28 cellular contexts compared by ENCODE assay signal in genomic region chr16:49564577-49565224, GRCh38.
DNase-seq lines count a peak whose midpoint lies in the region; ATAC-seq, FAIRE-seq and TF ChIP-seq lines count a peak whose summit lies in the region.
"Had no signal": no experiment of that assay in that cellular context is flagged by ENCODE, and none has a peak within 500 bp of the region (broad histone marks: within the 10 kb centered on the region; RNA-seq: fewer than 3 reads in every experiment).

No MANE protein-coding gene starts in this region.

- H3F3A ChIP-seq in GM23248 (ENCODE audit: insufficient read depth), result no peaks in the 10 kb centered on the region
- H3F3A ChIP-seq in PC-9 (ENCODE audit: insufficient read depth, low read depth), result no peaks in the 10 kb centered on the region

- intact Hi-C loops in PC-9 (cut with micrococcal nuclease; ENCODE audit: unreplicated experiment), result no loop called here
- intact Hi-C loops in Calu3 (cut with micrococcal nuclease; ENCODE audit: unreplicated experiment), result no loop called here

- H3K9me3 ChIP-seq in GM23248 (ENCODE audit: low read depth) (no peaks in the 10 kb centered on the region), H1 (ENCODE audit: insufficient read depth in 2 of 2, low read depth in 1 of 2, low read length in 1 of 2) (no peaks in the 10 kb centered on the region), neuronal stem cell (replicated peaks in 1 of 2; ENCODE audit: control insufficient read depth in 2 of 2, insufficient read depth in 1 of 2, low read depth in 1 of 2, low read length in 2 of 2) (no peaks in the 10 kb centered on the region), PC-9 (ENCODE audit: insufficient read depth, low read depth) (no peaks in the 10 kb centered on the region)
- H3K9me3 ChIP-seq: HAP-1, tibial artery had no signal

- H3K9me2 ChIP-seq in GM23248 (ENCODE audit: insufficient read depth), result no peaks in the 10 kb centered on the region
- H3K9me2 ChIP-seq in PC-9 (ENCODE audit: insufficient read depth), result no peaks in the 10 kb centered on the region

- H3K9ac ChIP-seq in GM23248 (no peak overlapping the region), H1 (replicated peaks in 1 of 4; ENCODE audit: extremely low read depth in 1 of 4, low read depth in 3 of 4, low read length in 3 of 4) (no peak overlapping the region), neuronal stem cell (ENCODE audit: low read depth, low read length, poor library complexity) (no peak overlapping the region)

- in situ Hi-C loops in GM23248 (cut with MboI), result no loop called here

- no peaks in the 10 kb centered on the region for H3K9me3 Mint-ChIP-seq in Calu3 (ENCODE audit: low read depth, unreplicated experiment)
- H3K9me3 Mint-ChIP-seq: memory B cell; natural killer cell treated with Interleukin-12 subunit alpha and Interleukin-12 subunit beta and Interleukin-15 and Interleukin-18, amount 100 ng/mL, for 72 hours had no signal

- no peak overlapping the region for H3K27ac Mint-ChIP-seq in Calu3 (ENCODE audit: unreplicated experiment)
- H3K27ac Mint-ChIP-seq: CD4-positive, alpha-beta memory T cell; memory B cell; natural killer cell treated with Interleukin-12 subunit alpha and Interleukin-12 subunit beta and Interleukin-15 and Interleukin-18, amount 100 ng/mL, for 72 hours; progenitor cell of endocrine pancreas had no signal

- no peaks in the 10 kb centered on the region for H3K27me3 ChIP-seq in GM23248 (replicated peaks; ENCODE audit: insufficient read depth)
- H3K27me3 ChIP-seq in H1 (replicated peaks in 1 of 4; ENCODE audit: control insufficient read depth in 3 of 4, extremely low read depth in 1 of 4, insufficient read depth in 3 of 4, low read length in 3 of 4), result no peaks in the 10 kb centered on the region; a peak in 1 of 7 replicates
- H3K27me3 ChIP-seq in neuronal stem cell (ENCODE audit: control insufficient read depth in 3 of 3, insufficient read depth in 3 of 3, low read depth in 1 of 3, low read length in 3 of 3), result no peaks in the 10 kb centered on the region
- peaks cover 55% of the 10 kb centered on the region for H3K27me3 ChIP-seq in PC-9 (ENCODE audit: insufficient read depth, low read depth)
- H3K27me3 ChIP-seq: dorsolateral prefrontal cortex, foreskin keratinocyte, tibial artery had no signal

- peaks cover 87% of the 10 kb centered on the region for H3K27me3 Mint-ChIP-seq in Calu3 (ENCODE audit: unreplicated experiment)
- H3K27me3 Mint-ChIP-seq: CD4-positive, alpha-beta memory T cell; natural killer cell treated with Interleukin-12 subunit alpha and Interleukin-12 subunit beta and Interleukin-15 and Interleukin-18, amount 100 ng/mL, for 72 hours; progenitor cell of endocrine pancreas had no signal

- H4K5ac ChIP-seq in H1 (ENCODE audit: insufficient read length, low read depth, low read length), result no peak overlapping the region

- no peaks in the 10 kb centered on the region for H3K4me1 Mint-ChIP-seq in Calu3 (ENCODE audit: low read depth, unreplicated experiment)
- H3K4me1 Mint-ChIP-seq: CD4-positive, alpha-beta memory T cell; memory B cell had no signal

- no peak overlapping the region for H2BK20ac ChIP-seq in H1 (ENCODE audit: low read length)

- ATAC-seq in HG02571 (IDR thresholded peaks at IDR 0.05; ENCODE audit: unreplicated experiment) (no peak), HG03342 (IDR thresholded peaks at IDR 0.05; ENCODE audit: unreplicated experiment) (no peak)
- ATAC-seq: foreskin keratinocyte; natural killer cell treated with Interleukin-12 subunit alpha and Interleukin-12 subunit beta and Interleukin-15 and Interleukin-18, amount 100 ng/mL, for 72 hours; stimulated activated naive CD8-positive, alpha-beta T cell treated with anti-CD3 and anti-CD28 coated beads, Interleukin-15, Interleukin-2, amounts not matched to agents 100 U/mL and 50 U/mL, for 24 hours had no signal

- H4K8ac ChIP-seq in H1 (ENCODE audit: extremely low read depth, insufficient read depth, low read length) (no peak overlapping the region), neuronal stem cell (ENCODE audit: low read depth, low read length) (no peak overlapping the region)

- H3K79me1 ChIP-seq in H1 (ENCODE audit: low read depth, low read length) (peaks cover 2% of the 10 kb centered on the region), neuronal stem cell (ENCODE audit: low read depth, low read length) (no peaks in the 10 kb centered on the region)

- H3K4me3 ChIP-seq in GM23248 (no peak overlapping the region), H1 (ENCODE audit: extremely low read depth in 1 of 4, insufficient read depth in 2 of 4, low read depth in 3 of 4, low read length in 4 of 4) (no peak overlapping the region), neuronal stem cell (ENCODE audit: low read length in 2 of 2) (no peak overlapping the region), PC-9 (no peak overlapping the region)
- H3K4me3 ChIP-seq: dorsolateral prefrontal cortex, HAP-1, tibial artery had no signal

- H2BK12ac ChIP-seq in H1 (ENCODE audit: low read depth, low read length) (0 out of 2 replicates have a peak overlapping the region, but pooled peaks have one; percentile 17), neuronal stem cell (ENCODE audit: low read length) (no peak overlapping the region)

- no peak overlapping the region for H3K4me3 Mint-ChIP-seq in Calu3 (ENCODE audit: low read depth, unreplicated experiment)
- H3K4me3 Mint-ChIP-seq: CD4-positive, alpha-beta memory T cell; memory B cell; natural killer cell treated with Interleukin-12 subunit alpha and Interleukin-12 subunit beta and Interleukin-15 and Interleukin-18, amount 100 ng/mL, for 72 hours had no signal

- TF ChIP-seq RAD21 in H1 (IDR thresholded peaks at IDR 0.05 in 1 of 2, conservative IDR thresholded peaks at IDR 0.05 in 1 of 2; ENCODE audit: low read depth in 2 of 2, low read length in 2 of 2), result no peak

- BruUV-seq in PC-9 (replicated peaks; lab: Mats Ljungman, UMichigan), result no TSS peak
- no TSS peak for BruUV-seq in Calu3 (replicated peaks; lab: Mats Ljungman, UMichigan)

- H3K4ac ChIP-seq in H1 (replicated peaks; ENCODE audit: insufficient read length, low read depth, low read length) (no peak overlapping the region), neuronal stem cell (ENCODE audit: low read length) (no peak overlapping the region)

- CTCF ChIA-PET in H1 (lab: Charles Lee; ENCODE audit: partially characterized antibody) (interaction anchor here (0.8 to 2.8 kb wide), 9 partner anchors 9 to 357 kb away, joined by 3 to 21 read pairs (median 4); no protein-coding TSS in a partner anchor), PC-9 (lab: Charles Lee) (no interaction called here), Calu3 (lab: Charles Lee) (no interaction called here)

- H2BK120ac ChIP-seq in H1 (replicated peaks; ENCODE audit: low read depth, low read length) (no peak overlapping the region), neuronal stem cell (ENCODE audit: low read depth, low read length) (no peak overlapping the region)

- TF ChIP-seq CTCF in H1 (IDR thresholded peaks at IDR 0.05; ENCODE audit: control extremely low read depth in 1 of 3, insufficient read depth in 1 of 3, low read depth in 1 of 3, low read length in 3 of 3), result no peak
- no peak for TF ChIP-seq CTCF in PC-9 (conservative IDR thresholded peaks at IDR 0.05)
- TF ChIP-seq CTCF in Calu3 (IDR thresholded peaks at IDR 0.05; ENCODE audit: unreplicated experiment), result no peak

- DNase-seq in GM23248, result peak; percentile 11
- peak; percentile 80 to 91 for DNase-seq in NCI-H524 (lab: John Stamatoyannopoulos, UW)
- no peak for DNase-seq in H1 (ENCODE audit: low read depth in 1 of 2, low spot score in 2 of 2)
- DNase-seq in neuronal stem cell (ENCODE audit: low spot score), result no peak
- no peak for DNase-seq in PC-9
- no peak for DNase-seq in Calu3
- DNase-seq: activated CD4-positive, alpha-beta T cell treated with anti-CD3 and anti-CD28 coated beads for 48 hours; activated effector memory CD4-positive, alpha-beta T cell treated with Interleukin-2 at 50 U/mL for 16 hours; CD4-positive, alpha-beta memory T cell; DND-41; dorsolateral prefrontal cortex; foreskin keratinocyte; Karpas-422; NCI-H2107; SHP77 treated with DMSO at 0.1 percent for 48 hours; small intestine; stimulated activated CD4-positive, alpha-beta T cell treated with anti-CD3 and anti-CD28 coated beads, Interleukin-2, amount 100 ng/mL, for 48 hours; stimulated activated naive CD8-positive, alpha-beta T cell treated with anti-CD3 and anti-CD28 coated beads, Interleukin-15, Interleukin-2, amounts not matched to agents 100 U/mL and 50 U/mL, for 24 hours; T-helper 1 cell; tibial artery had no signal

- no peaks in the 10 kb centered on the region for H3K79me2 ChIP-seq in GM23248 (ENCODE audit: insufficient read depth)
- no peaks in the 10 kb centered on the region for H3K79me2 ChIP-seq in H1 (ENCODE audit: control insufficient read depth in 1 of 2, insufficient read depth in 2 of 2, low read length in 2 of 2)
- H3K79me2 ChIP-seq in PC-9 (ENCODE audit: low read depth), result no peaks in the 10 kb centered on the region

- H3K14ac ChIP-seq in H1 (ENCODE audit: insufficient read length) (no peak overlapping the region), neuronal stem cell (ENCODE audit: low read length) (no peak overlapping the region)

- H3K36me3 ChIP-seq in GM23248 (ENCODE audit: low read depth) (no peaks in the 10 kb centered on the region), H1 (ENCODE audit: control insufficient read depth in 2 of 4, insufficient read depth in 4 of 4, low read length in 3 of 4) (no peaks in the 10 kb centered on the region), neuronal stem cell (replicated peaks in 1 of 2; ENCODE audit: control insufficient read depth in 2 of 2, insufficient read depth in 2 of 2, low read length in 2 of 2) (peaks cover 0 to 14% of the 10 kb centered on the region in 2 donors), PC-9 (ENCODE audit: low read depth) (no peaks in the 10 kb centered on the region)
- H3K36me3 ChIP-seq: HAP-1, tibial artery had no signal

- H4K20me1 ChIP-seq in GM23248 (ENCODE audit: insufficient read depth) (no peaks in the 10 kb centered on the region), H1 (replicated peaks in 1 of 2; ENCODE audit: control insufficient read depth in 1 of 2, insufficient read depth in 2 of 2, low read length in 2 of 2) (no peaks in the 10 kb centered on the region), PC-9 (ENCODE audit: insufficient read depth) (no peaks in the 10 kb centered on the region)

- no peak overlapping the region for H3K23ac ChIP-seq in H1 (ENCODE audit: insufficient read length)
- H3K23ac ChIP-seq in neuronal stem cell (ENCODE audit: low read depth, low read length, poor library complexity), result no peak overlapping the region

- H2BK15ac ChIP-seq in H1 (ENCODE audit: low read length) (0 out of 2 replicates have a peak overlapping the region, but pooled peaks have one; percentile 54), neuronal stem cell (ENCODE audit: low read length) (no peak overlapping the region)

- H3K36me3 Mint-ChIP-seq in Calu3 (ENCODE audit: insufficient read depth, unreplicated experiment), result no peaks in the 10 kb centered on the region
- H3K36me3 Mint-ChIP-seq: CD4-positive, alpha-beta memory T cell; memory B cell; natural killer cell treated with Interleukin-12 subunit alpha and Interleukin-12 subunit beta and Interleukin-15 and Interleukin-18, amount 100 ng/mL, for 72 hours had no signal

- H3K4me1 ChIP-seq in GM23248 (ENCODE audit: insufficient read depth), result no peaks in the 10 kb centered on the region
- H3K4me1 ChIP-seq in H1 (replicated peaks in 1 of 4; ENCODE audit: control insufficient read depth in 3 of 4, insufficient read depth in 4 of 4, low read length in 3 of 4), result peaks cover 3 to 10% (median 4%) of the 10 kb centered on the region in 4 experiments
- peaks cover 0 to 19% of the 10 kb centered on the region in 2 donors for H3K4me1 ChIP-seq in neuronal stem cell (ENCODE audit: control insufficient read depth in 2 of 2, insufficient read depth in 1 of 2, low read depth in 1 of 2, low read length in 2 of 2)
- H3K4me1 ChIP-seq in PC-9 (replicated peaks; ENCODE audit: insufficient read depth), result no peaks in the 10 kb centered on the region
- H3K4me1 ChIP-seq: foreskin keratinocyte, HAP-1 had no signal

- H3K18ac ChIP-seq in H1 (ENCODE audit: extremely low read depth, low read length) (no peak overlapping the region), neuronal stem cell (ENCODE audit: low read length) (peak overlapping the region; percentile 31)

- no peak overlapping the region for H3K56ac ChIP-seq in H1 (replicated peaks; ENCODE audit: insufficient read length, low read depth, low read length)

- no peak for TF ChIP-seq POLR2A in H1 (IDR thresholded peaks at IDR 0.05; ENCODE audit: control extremely low read depth in 1 of 2, low read depth in 2 of 2, low read length in 2 of 2)

- no peak overlapping the region for H2AK5ac ChIP-seq in H1 (ENCODE audit: low read depth, low read length)
- no peak overlapping the region for H2AK5ac ChIP-seq in neuronal stem cell (ENCODE audit: low read depth, low read length)

- H3K23me2 ChIP-seq in H1 (ENCODE audit: low read depth, low read length), result peaks cover 1% of the 10 kb centered on the region; the same call in 1 of the 2 replicates

- 3 to 4% methylated on average over 13 of the region's 13 CpGs for WGBS in GM23248 (ENCODE audit: low coverage in 1 of 2, low lambda C conversion rate in 2 of 2, missing lambda C conversion rate in 2 of 2), 2 experiments
- WGBS in H1 (ENCODE audit: extremely low coverage in 1 of 2, insufficient coverage in 1 of 2, insufficient read length in 1 of 2, insufficient replicate concordance in 2 of 2, low coverage in 1 of 2, low lambda C conversion rate in 2 of 2, missing lambda C conversion rate in 1 of 2), 2 experiments, result 80% methylated on average over 13 of the region's 13 CpGs; no CpG with 5 or more reads in 1 of the 2 experiments
- WGBS in neuronal stem cell (ENCODE audit: extremely low coverage in 2 of 2, insufficient read length in 2 of 2, insufficient replicate concordance in 1 of 2), 2 donors, result no CpG with 5 or more reads among the region's 13 CpGs

- H4K91ac ChIP-seq in H1 (replicated peaks; ENCODE audit: insufficient read length, low read length) (no peak overlapping the region), neuronal stem cell (ENCODE audit: low read depth, low read length, poor library complexity) (no peak overlapping the region)

- FAIRE-seq in H1 (lab: Jason Lieb, UNC), result no peak
- FAIRE-seq: HTR-8/SVneo, small intestine had no signal

- H3K27ac ChIP-seq in GM23248 (no peak overlapping the region), H1 (ENCODE audit: low read depth, low read length) (no peak overlapping the region), neuronal stem cell (replicated peaks; ENCODE audit: low read length) (no peak overlapping the region), PC-9 (no peak overlapping the region)
- H3K27ac ChIP-seq: epithelial cell of prostate, foreskin keratinocyte, tibial artery had no signal

- H2AFZ ChIP-seq in GM23248, result no peak overlapping the region
- H2AFZ ChIP-seq in H1 (ENCODE audit: low read length), result no peak overlapping the region
- no peak overlapping the region for H2AFZ ChIP-seq in neuronal stem cell (ENCODE audit: low read length)
- H2AFZ ChIP-seq in PC-9, result no peak overlapping the region

- H2BK5ac ChIP-seq in H1 (ENCODE audit: low read depth, low read length), result no peak overlapping the region
- no peak overlapping the region for H2BK5ac ChIP-seq in neuronal stem cell (ENCODE audit: low read length)

- no peak for TF ChIP-seq EP300 in H1 (IDR thresholded peaks at IDR 0.05; ENCODE audit: borderline replicate concordance in 1 of 2, low read depth in 2 of 2, low read length in 2 of 2)

- no peak overlapping the region for H3K4me2 ChIP-seq in GM23248 (ENCODE audit: unreplicated experiment)
- no peak overlapping the region for H3K4me2 ChIP-seq in H1 (ENCODE audit: insufficient read depth in 1 of 2, low read depth in 2 of 2, low read length in 2 of 2)
- no peak overlapping the region for H3K4me2 ChIP-seq in neuronal stem cell (ENCODE audit: insufficient read depth, low read length, poor library complexity, severe bottlenecking)
- no peak overlapping the region for H3K4me2 ChIP-seq in PC-9

- POLR2A ChIA-PET in H1 (lab: Charles Lee; ENCODE audit: partially characterized antibody), result no interaction called here
- POLR2A ChIA-PET in PC-9 (lab: Charles Lee; ENCODE audit: unreplicated experiment), result no interaction called here

Comparison
In these comparisons a context has a peak if more than half of its experiments do, and no peak if none do; other contexts are left out.
1. DNase-seq: peak in GM23248 (single experiment) and NCI-H524 (2 of 2); none in H1 (0 of 2), neuronal stem cell (single experiment), PC-9 (0 of 2) and Calu3 (single experiment).